In genomic region chr2:234992196-234992595, GRCh38 we compare ENCODE assay signal across 22 cellular contexts. TPM values are rescaled to one million over a fixed set of nuclear protein-coding genes. Genes with fewer than 3 reads are reported as not detected.
DNase-seq lines count a peak whose midpoint lies in the region; ATAC-seq, FAIRE-seq and TF ChIP-seq lines count a peak whose summit lies in the region.
"Had no signal": no experiment of that assay in that cellular context is flagged by ENCODE, and none has a peak within 500 bp of the region (broad histone marks: within the 10 kb centered on the region; RNA-seq: fewer than 3 reads in every experiment).

No MANE protein-coding gene starts in this region.

- H4K20me1 ChIP-seq in HepG2 (ENCODE audit: insufficient read depth, low read length), result peaks cover 96% of the 10 kb centered on the region

- H3K27ac ChIP-seq in HepG2 (ENCODE audit: extremely low read length, insufficient read depth, low read length) (no peak overlapping the region), right lobe of liver (no peak overlapping the region), coronary artery (peak overlapping the region in 1 of 2 donors; percentile 45), substantia nigra (ENCODE audit: low read depth, low read length, poor library complexity, severe bottlenecking) (peak overlapping the region; percentile 12)
- H3K27ac ChIP-seq: GM23248 had no signal

- H3K27me3 ChIP-seq in HepG2 (ENCODE audit: control insufficient read depth in 1 of 2, insufficient read depth in 2 of 2, low read length in 2 of 2), result no peaks in the 10 kb centered on the region
- no peaks in the 10 kb centered on the region for H3K27me3 ChIP-seq in right lobe of liver

- H3K4me1 ChIP-seq in HepG2 (ENCODE audit: insufficient read depth, low read length), result peaks cover 99% of the 10 kb centered on the region
- H3K4me1 ChIP-seq in right lobe of liver, result peaks cover 0 to 42% (median 7%) of the 10 kb centered on the region in 4 donors
- H3K4me1 ChIP-seq in mucosa of descending colon (ENCODE audit: low read depth), result peaks cover 31% of the 10 kb centered on the region

- POLR2A ChIA-PET in HepG2 (lab: Yijun Ruan, JAX), result interaction anchor here (1.3 to 3.1 kb wide), 2 partner anchors 11 to 15 kb away, joined by 4 to 17 read pairs; no protein-coding TSS in a partner anchor

- TF ChIP-seq RAD21 in HepG2 (CRISPR knock-in tag; IDR thresholded peaks at IDR 0.05), result no peak

- CTCF ChIA-PET in HepG2 (lab: Yijun Ruan, JAX; ENCODE audit: low intra/inter-chr PET ratio, low total read pairs), result no interaction called here

- H3K79me2 ChIP-seq in HepG2 (ENCODE audit: insufficient read depth, low read length), result peaks cover 100% of the 10 kb centered on the region

- intact Hi-C loops in HepG2 (cut with micrococcal nuclease; ENCODE audit: unreplicated experiment), result no loop called here
- intact Hi-C loops in right lobe of liver (cut with DNase I), result no loop called here
- intact Hi-C loops in mucosa of descending colon (cut with DNase I, micrococcal nuclease), result no loop called here

- 97% methylated on average over 9 of the region's 10 CpGs for WGBS in HepG2 (ENCODE audit: low lambda C conversion rate)
- WGBS in right lobe of liver (ENCODE audit: insufficient coverage, low coverage, low lambda C conversion rate, missing lambda C conversion rate), result 100% methylated on average over 1 of the region's 10 CpGs

- no peak overlapping the region for H2AFZ ChIP-seq in HepG2 (ENCODE audit: low read length)
- H2AFZ ChIP-seq: GM23248 had no signal

- TF ChIP-seq EP300 in HepG2 (IDR thresholded peaks at IDR 0.05; ENCODE audit: low read depth in 2 of 2, low read length in 2 of 2), result no peak
- TF ChIP-seq EP300 in HepG2 (CRISPR knock-in tag; IDR thresholded peaks at IDR 0.05; ENCODE audit: borderline replicate concordance), result no peak

- no peak overlapping the region for H3K9ac ChIP-seq in HepG2 (ENCODE audit: insufficient read depth, low read depth, low read length)
- H3K9ac ChIP-seq: GM23248, SK-N-SH had no signal

- TF ChIP-seq POLR2A in HepG2 (IDR thresholded peaks at IDR 0.05; ENCODE audit: insufficient read depth in 1 of 2, low read depth in 2 of 2, low read length in 2 of 2) (no peak), right lobe of liver (IDR thresholded peaks at IDR 0.05) (no peak)

- FAIRE-seq in HepG2 (lab: Jason Lieb, UNC), result no peak
- FAIRE-seq: G401.6, RCC 7860 had no signal

- peaks cover 14 to 73% of the 10 kb centered on the region in 2 experiments for H3K36me3 ChIP-seq in HepG2 (replicated peaks in 1 of 2; ENCODE audit: control insufficient read depth in 1 of 2, insufficient read depth in 2 of 2, low read length in 2 of 2)
- H3K36me3 ChIP-seq in right lobe of liver, result no peaks in the 10 kb centered on the region
- H3K36me3 ChIP-seq in mucosa of descending colon (ENCODE audit: low read depth), result no peaks in the 10 kb centered on the region

- H3K4me3 ChIP-seq in HepG2 (replicated peaks in 1 of 3; ENCODE audit: insufficient read depth in 1 of 3, low read depth in 2 of 3, low read length in 3 of 3) (no peak overlapping the region), right lobe of liver (no peak overlapping the region), coronary artery (peak overlapping the region; percentile 16), mucosa of descending colon (no peak overlapping the region)
- H3K4me3 ChIP-seq: GM23248, HAP-1 had no signal

- BruUV-seq in HepG2 (replicated peaks; lab: Mats Ljungman, UMichigan), result no TSS peak

- DNase-seq in HepG2 (ENCODE audit: low spot score) (no peak), right lobe of liver (no peak), coronary artery (ENCODE audit: low spot score) (no peak), mucosa of descending colon (peak in 2 of 3 donors; percentile 15 to 19), substantia nigra (lab: John Stamatoyannopoulos, UW) (no peak), GOT3 (lab: John Stamatoyannopoulos, UW) (no peak), activated T-cell treated with anti-CD3 and anti-CD28 coated beads for 4 hours (no peak), SHP77 (lab: John Stamatoyannopoulos, UW) (no peak)
- DNase-seq: C1 segment of cervical spinal cord; Caco-2; CD8-positive, alpha-beta T cell; HFFc6; MM.1S; NCI-H2029 treated with DMSO at 0.1 percent for 48 hours; NCI-H2227 treated with DMSO at 0.1 percent for 48 hours; NCI-H69; OCI-M1; SK-N-SH had no signal

- ATAC-seq in HepG2, result no peak
- ATAC-seq in right lobe of liver, result no peak
- no peak for ATAC-seq in mucosa of descending colon
- ATAC-seq: CD8-positive, alpha-beta T cell had no signal

- no peak overlapping the region for H3K4me2 ChIP-seq in HepG2 (ENCODE audit: low read depth, low read length)
- H3K4me2 ChIP-seq: SK-N-SH had no signal

- H3K9me3 ChIP-seq in HepG2 (ENCODE audit: low read length) (no peaks in the 10 kb centered on the region), right lobe of liver (no peaks in the 10 kb centered on the region), mucosa of descending colon (no peaks in the 10 kb centered on the region)
- H3K9me3 ChIP-seq: Caco-2, HAP-1, SK-N-SH had no signal

- in situ Hi-C loops in HepG2 (cut with HindIII; ENCODE audit: extremely low pct_ligation_motif_present, low pct_unique_long_range_greater_than_20kb), result no loop called here

- TF ChIP-seq CTCF in HepG2 (CRISPR knock-in tag; IDR thresholded peaks at IDR 0.05) (no peak), right lobe of liver (IDR thresholded peaks at IDR 0.05) (no peak), coronary artery (IDR thresholded peaks at IDR 0.05) (no peak), mucosa of descending colon (IDR thresholded peaks at IDR 0.05) (no peak)

TF ChIP-seq in HepG2, 621 proteins besides CTCF, POLR2A, EP300 and RAD21:
- TF ChIP-seq NFATC3 (CRISPR knock-in tag; IDR thresholded peaks at IDR 0.05) (no peak), RBM22 (optimal IDR thresholded peaks at IDR 0.05; ENCODE audit: low read length) (peak; percentile 46)
- TF ChIP-seq, protein P1, sequence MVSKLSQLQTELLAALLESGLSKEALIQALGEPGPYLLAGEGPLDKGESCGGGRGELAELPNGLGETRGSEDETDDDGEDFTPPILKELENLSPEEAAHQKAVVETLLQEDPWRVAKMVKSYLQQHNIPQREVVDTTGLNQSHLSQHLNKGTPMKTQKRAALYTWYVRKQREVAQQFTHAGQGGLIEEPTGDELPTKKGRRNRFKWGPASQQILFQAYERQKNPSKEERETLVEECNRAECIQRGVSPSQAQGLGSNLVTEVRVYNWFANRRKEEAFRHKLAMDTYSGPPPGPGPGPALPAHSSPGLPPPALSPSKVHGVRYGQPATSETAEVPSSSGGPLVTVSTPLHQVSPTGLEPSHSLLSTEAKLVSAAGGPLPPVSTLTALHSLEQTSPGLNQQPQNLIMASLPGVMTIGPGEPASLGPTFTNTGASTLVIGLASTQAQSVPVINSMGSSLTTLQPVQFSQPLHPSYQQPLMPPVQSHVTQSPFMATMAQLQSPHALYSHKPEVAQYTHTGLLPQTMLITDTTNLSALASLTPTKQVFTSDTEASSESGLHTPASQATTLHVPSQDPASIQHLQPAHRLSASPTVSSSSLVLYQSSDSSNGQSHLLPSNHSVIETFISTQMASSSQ (IDR thresholded peaks at IDR 0.05; ENCODE audit: low read depth), result no peak
- TF ChIP-seq, protein P1 (CRISPR knock-in tag; IDR thresholded peaks at IDR 0.05; ENCODE audit: borderline replicate concordance), result peak; percentile 18; the same call in 1 of the 2 replicates

RNA-seq across cellular contexts. Expression of gene SH3BP4, which starts 40.4 kb away (rescaled TPM):
- total RNA-seq in HepG2 (2016; rRNA removed; fragmentation: Illumina TruSeq; extraction: Trizol), result 34.6 and 44.3 TPM in 2 replicates
- total RNA-seq in HepG2 (2016; cell fraction: cytosol; rRNA removed; fragmentation: Illumina TruSeq; extraction: Trizol; ENCODE audit: low read depth), result 10.1 and 13.4 TPM in 2 replicates
- 33.4 and 38.6 TPM in 2 replicates for total RNA-seq in HepG2 (2016; cell fraction: insoluble cytoplasmic fraction; rRNA removed; fragmentation: Illumina TruSeq; extraction: Trizol)
- total RNA-seq in HepG2 (2016; cell fraction: membrane; rRNA removed; fragmentation: Illumina TruSeq; extraction: Trizol), result 23.4 and 24.2 TPM in 2 replicates
- total RNA-seq in HepG2 (2016; cell fraction: nucleus; rRNA removed; fragmentation: Illumina TruSeq; extraction: Trizol), result 29.3 and 37.6 TPM in 2 replicates
- polyA plus RNA-seq in HepG2 (2011; rRNA removed), result 99.1 and 101 TPM in 2 replicates
- 62.2 and 70.2 TPM in 2 replicates for polyA plus RNA-seq in HepG2 (2011; cell fraction: cytosol; rRNA removed)
- 57.3 and 58.3 TPM in 2 replicates for polyA plus RNA-seq in HepG2 (2011; cell fraction: nucleus; rRNA removed)
- polyA plus RNA-seq in HepG2 (2012), result 54.2 and 63.2 TPM in 2 replicates
- 12.1 and 15.0 TPM in 2 replicates for polyA plus RNA-seq in HepG2 (2016; cell fraction: cytosol; fragmentation: Illumina TruSeq; extraction: Trizol; ENCODE audit: low read depth)
- polyA plus RNA-seq in HepG2 (2016; cell fraction: insoluble cytoplasmic fraction; fragmentation: Illumina TruSeq; extraction: Trizol; ENCODE audit: low read depth), result 41.4 and 47.1 TPM in 2 replicates
- polyA plus RNA-seq in HepG2 (2016; cell fraction: membrane; fragmentation: Illumina TruSeq; extraction: Trizol; ENCODE audit: low read depth), result 16.0 and 16.3 TPM in 2 replicates
- polyA plus RNA-seq in HepG2 (2016; cell fraction: nucleus; fragmentation: Illumina TruSeq; extraction: Trizol; ENCODE audit: insufficient read depth, low read depth), result 33.7 and 37.2 TPM in 2 replicates
- 50.3 and 196 TPM in 2 replicates for polyA minus RNA-seq in HepG2 (2011; rRNA and poly(A)+ RNA removed; ENCODE audit: low replicate concordance)
- 58.1 and 67.7 TPM in 2 replicates for polyA minus RNA-seq in HepG2 (2011; cell fraction: cytosol; rRNA and poly(A)+ RNA removed)
- 92.1 and 100 TPM in 2 replicates for polyA minus RNA-seq in HepG2 (2011; cell fraction: nucleus; rRNA and poly(A)+ RNA removed)
- 10 to 100 TPM; 18.8 to 30.4 (median 26.3) TPM for total RNA-seq in right lobe of liver
- total RNA-seq in mucosa of descending colon, result 10 to 100 TPM; 18.0 to 30.4 (median 29.6) TPM

Comparison
In these comparisons a context has a peak if more than half of its experiments do, and no peak if none do; other contexts are left out.
1. DNase-seq: peak in mucosa of descending colon (2 of 3); none in HepG2 (single experiment), right lobe of liver (0 of 3), coronary artery (single experiment), substantia nigra (0 of 49), GOT3 (single experiment), activated T-cell treated with anti-CD3 and anti-CD28 coated beads for 4 hours (single experiment) and SHP77 (0 of 2).